In the genomic region with DNA sequence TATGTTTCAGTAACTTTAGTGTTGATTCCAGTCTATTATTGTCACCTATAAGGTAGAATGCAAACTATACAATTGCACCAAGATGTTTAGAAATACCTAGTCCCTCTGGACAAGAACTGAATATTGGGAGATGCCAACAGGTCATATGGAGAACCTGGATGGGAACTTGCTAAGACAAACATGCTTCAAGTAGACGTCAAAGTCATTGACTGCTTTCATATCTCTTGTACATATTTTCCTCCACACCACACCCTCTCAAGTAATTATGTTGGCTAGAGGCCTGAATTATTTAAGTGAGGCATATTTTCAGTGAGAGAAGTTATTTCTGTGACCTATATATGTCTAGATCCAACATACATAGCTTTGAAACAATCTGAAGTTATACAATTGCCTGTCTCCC, we compare ENCODE assay signal across 31 cellular contexts.
DNase-seq lines count a peak whose midpoint lies in the region; ATAC-seq and TF ChIP-seq lines count a peak whose summit lies in the region.
"Had no signal": no experiment of that assay in that cellular context is flagged by ENCODE, and none has a peak within 500 bp of the region (broad histone marks: within the 10 kb centered on the region; RNA-seq: fewer than 3 reads in every experiment).

No MANE protein-coding gene starts in this region.

- H3K4me3 ChIP-seq in adipocyte (ENCODE audit: low read length) (no peak overlapping the region), left lung (no peak overlapping the region)
- H3K4me3 ChIP-seq: A549; BLaER1; BLaER1 treated with 17β-estradiol and CSF1 and Interleukin-3, amounts not matched to agents 10 nM and 100 nM had no signal

- peaks cover 2 to 13% of the 10 kb centered on the region in 2 donors for H3K9me3 Mint-ChIP-seq in activated T-cell treated with anti-CD3 and anti-CD28 coated beads, Interleukin-2, amount 50 U/mL, for 72 hours
- H3K9me3 Mint-ChIP-seq: CD4-positive, alpha-beta T cell had no signal

- H3K27ac Mint-ChIP-seq in activated T-cell treated with anti-CD3 and anti-CD28 coated beads, Interleukin-2, amount 50 U/mL, for 72 hours: no peak overlapping the region
- H3K27ac Mint-ChIP-seq: B cell; CD14-positive monocyte; CD4-positive, alpha-beta memory T cell; CD4-positive, alpha-beta T cell; CD4-positive, CD25-positive, alpha-beta regulatory T cell; CD8-positive, alpha-beta memory T cell; CD8-positive, alpha-beta T cell had no signal

- intact Hi-C loops in left lung (cut with DNase I): no loop called here

- ATAC-seq in left lung: peak; percentile 64
- ATAC-seq in activated T-cell treated with anti-CD3 and anti-CD28 coated beads, Interleukin-2, amount 50 U/mL, for 72 hours (replicated peaks in 1 of 2): no peak
- ATAC-seq: A549; CD8-positive, alpha-beta T cell had no signal

- H3K27me3 ChIP-seq in adipocyte (replicated peaks; ENCODE audit: control insufficient read depth, insufficient read depth, low read length) (no peaks in the 10 kb centered on the region), left lung (no peaks in the 10 kb centered on the region)
- H3K27me3 ChIP-seq: BE2C; BLaER1; BLaER1 treated with 17β-estradiol and CSF1 and Interleukin-3, amounts not matched to agents 10 nM and 100 nM had no signal

- H3K36me3 ChIP-seq in adipocyte (ENCODE audit: control insufficient read depth, insufficient read depth, low read length, severe bottlenecking) (no peaks in the 10 kb centered on the region), left lung (no peaks in the 10 kb centered on the region)
- H3K36me3 ChIP-seq: BE2C; BLaER1; BLaER1 treated with 17β-estradiol and CSF1 and Interleukin-3, amounts not matched to agents 10 nM and 100 nM had no signal

- DNase-seq in adipocyte (ENCODE audit: low read depth): peak; percentile 7
- no peak for DNase-seq in left lung
- no peak for DNase-seq in activated T-cell treated with anti-CD3 and anti-CD28 coated beads, Interleukin-2, amount 50 U/mL, for 72 hours
- no peak for DNase-seq in T-helper 2 cell
- DNase-seq: 8988T; ACHN; AML-193; BE2C; C1 segment of cervical spinal cord; Caco-2; Calu3; CD4-positive, alpha-beta memory T cell; CD4-positive, alpha-beta T cell; CD4-positive, CD25-positive, alpha-beta regulatory T cell; CD8-positive, alpha-beta memory T cell; CD8-positive, alpha-beta T cell; COR-L47; DMS 273 treated with DMSO at 0.1 percent for 48 hours; DMS153; DMS53; DMS79; DMS79 treated with DMSO at 0.1 percent for 48 hours; DND-41; EL had no signal

- no peak overlapping the region for H3K9ac ChIP-seq in adipocyte (ENCODE audit: low read length)
- H3K9ac ChIP-seq: BLaER1; BLaER1 treated with 17β-estradiol and CSF1 and Interleukin-3, amounts not matched to agents 10 nM and 100 nM had no signal

- H3K36me3 Mint-ChIP-seq in activated T-cell treated with anti-CD3 and anti-CD28 coated beads, Interleukin-2, amount 50 U/mL, for 72 hours (ENCODE audit: insufficient read depth in 2 of 2): peaks cover 0 to 2% of the 10 kb centered on the region in 2 donors
- H3K36me3 Mint-ChIP-seq: CD14-positive monocyte; CD4-positive, alpha-beta memory T cell; CD4-positive, CD25-positive, alpha-beta regulatory T cell; CD8-positive, alpha-beta memory T cell; CD8-positive, alpha-beta T cell had no signal

- H3K4me1 ChIP-seq in adipocyte (ENCODE audit: control insufficient read depth, insufficient read depth, low read length) (peaks cover 17% of the 10 kb centered on the region), left lung (no peaks in the 10 kb centered on the region)
- H3K4me1 ChIP-seq: A549; BE2C; BLaER1; BLaER1 treated with 17β-estradiol and CSF1 and Interleukin-3, amounts not matched to agents 10 nM and 100 nM; Caco-2 had no signal

- H3K4me1 Mint-ChIP-seq in activated T-cell treated with anti-CD3 and anti-CD28 coated beads, Interleukin-2, amount 50 U/mL, for 72 hours (ENCODE audit: low read depth): no peaks in the 10 kb centered on the region
- H3K4me1 Mint-ChIP-seq: B cell; CD14-positive monocyte; CD4-positive, alpha-beta memory T cell; CD4-positive, CD25-positive, alpha-beta regulatory T cell; CD8-positive, alpha-beta memory T cell had no signal

- H3K27ac ChIP-seq in left lung: no peak overlapping the region
- H3K27ac ChIP-seq: 22Rv1; A549; BLaER1; BLaER1 treated with 17β-estradiol and CSF1 and Interleukin-3, amounts not matched to agents 10 nM and 100 nM; C4-2B had no signal

- H3K9me3 ChIP-seq in adipocyte (ENCODE audit: control insufficient read depth, low read length) (no peaks in the 10 kb centered on the region), left lung (no peaks in the 10 kb centered on the region)
- H3K9me3 ChIP-seq: A549; BE2C; BLaER1; BLaER1 treated with 17β-estradiol and CSF1 and Interleukin-3, amounts not matched to agents 10 nM and 100 nM; Caco-2 had no signal

- H3K4me3 Mint-ChIP-seq in activated T-cell treated with anti-CD3 and anti-CD28 coated beads, Interleukin-2, amount 50 U/mL, for 72 hours: no peak overlapping the region
- H3K4me3 Mint-ChIP-seq: B cell; CD14-positive monocyte; CD4-positive, alpha-beta memory T cell; CD4-positive, alpha-beta T cell; CD4-positive, CD25-positive, alpha-beta regulatory T cell; CD8-positive, alpha-beta memory T cell; CD8-positive, alpha-beta T cell had no signal

- no peaks in the 10 kb centered on the region for H3K27me3 Mint-ChIP-seq in activated T-cell treated with anti-CD3 and anti-CD28 coated beads, Interleukin-2, amount 50 U/mL, for 72 hours (ENCODE audit: low read depth)
- H3K27me3 Mint-ChIP-seq: B cell; CD4-positive, alpha-beta memory T cell; CD4-positive, alpha-beta T cell; CD4-positive, CD25-positive, alpha-beta regulatory T cell; CD8-positive, alpha-beta memory T cell had no signal

- no peak for TF ChIP-seq CTCF in left lung (IDR thresholded peaks at IDR 0.05)
